Comparison of ENCODE assay signal across 28 cellular contexts in the genomic region with DNA sequence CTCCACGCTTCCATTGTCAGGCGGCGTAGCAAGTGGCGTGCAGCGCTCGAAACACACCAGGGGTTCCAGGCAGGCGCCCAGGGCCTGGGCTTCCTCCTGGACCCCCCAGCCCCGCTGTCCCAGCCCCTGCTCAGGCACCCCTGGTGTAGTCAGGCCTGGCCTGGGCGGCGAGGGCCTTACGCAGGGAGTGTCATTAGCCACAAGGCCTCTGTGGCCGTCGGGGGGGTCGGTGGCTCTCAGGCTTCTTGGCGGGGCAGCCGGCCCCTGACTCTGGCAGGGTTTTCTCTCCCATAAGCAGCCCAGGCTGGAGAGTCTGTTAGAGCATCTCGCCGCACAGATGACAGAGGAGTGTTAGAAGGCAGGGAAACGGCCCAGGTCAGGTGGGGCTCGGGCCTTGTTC.
"Had no signal": no experiment of that assay in that cellular context is flagged by ENCODE, and none has a peak within 500 bp of the region (broad histone marks: within the 10 kb centered on the region; RNA-seq: fewer than 3 reads in every experiment).

No MANE protein-coding gene starts in this region.

- H3K4me1 ChIP-seq: breast epithelium had no signal

- H3K27me3 Mint-ChIP-seq: activated CD4-positive, alpha-beta T cell treated with anti-CD3 and anti-CD28 coated beads, Interleukin-2, amount 10 ng/mL, durations not matched to agents 24 days and 14 days; activated CD8-positive, alpha-beta T cell treated with anti-CD3 and anti-CD28 coated beads for 36 hours; activated naive CD4-positive, alpha-beta T cell treated with anti-CD3 and anti-CD28 coated beads, Interleukin-2, amount 50 U/mL, for 24 hours; activated naive CD8-positive, alpha-beta T cell treated with anti-CD3 and anti-CD28 coated beads, Interleukin-2, amount 10 ng/mL, durations not matched to agents 7 days and 5 days; activated T-helper 17 cell treated with anti-CD3 and anti-CD28 coated beads, Interleukin-2, amount 50 U/mL, for 72 hours had no signal

- H3K36me3 ChIP-seq: breast epithelium had no signal

- H3K27ac ChIP-seq: ascending aorta, breast epithelium, Peyer's patch, RWPE1, WERI-Rb-1 had no signal

- ATAC-seq: activated T-helper 17 cell treated with anti-CD3 and anti-CD28 coated beads, Interleukin-2, amount 50 U/mL, for 72 hours; Right ventricle myocardium inferior had no signal

- H3K9me3 Mint-ChIP-seq: activated CD4-positive, alpha-beta T cell treated with anti-CD3 and anti-CD28 coated beads, Interleukin-2, amount 10 ng/mL, durations not matched to agents 24 days and 14 days; activated CD8-positive, alpha-beta T cell treated with anti-CD3 and anti-CD28 coated beads for 36 hours; activated naive CD4-positive, alpha-beta T cell treated with anti-CD3 and anti-CD28 coated beads, Interleukin-2, amount 50 U/mL, for 24 hours; activated naive CD8-positive, alpha-beta T cell treated with anti-CD3 and anti-CD28 coated beads, Interleukin-2, amount 10 ng/mL, durations not matched to agents 7 days and 5 days; activated T-cell treated with anti-CD3 and anti-CD28 coated beads, Interleukin-2, amount 50 U/mL, for 72 hours; activated T-helper 17 cell treated with anti-CD3 and anti-CD28 coated beads, Interleukin-2, amount 50 U/mL, for 72 hours had no signal

- H3K4me3 ChIP-seq: ascending aorta, breast epithelium, Peyer's patch had no signal

- H3K27me3 ChIP-seq: ascending aorta, breast epithelium, Peyer's patch had no signal

- H3K27ac Mint-ChIP-seq: activated CD4-positive, alpha-beta T cell treated with anti-CD3 and anti-CD28 coated beads, Interleukin-2, amount 10 ng/mL, durations not matched to agents 24 days and 14 days; activated CD8-positive, alpha-beta T cell treated with anti-CD3 and anti-CD28 coated beads for 36 hours; activated naive CD4-positive, alpha-beta T cell treated with anti-CD3 and anti-CD28 coated beads, Interleukin-2, amount 50 U/mL, for 24 hours; activated naive CD8-positive, alpha-beta T cell treated with anti-CD3 and anti-CD28 coated beads, Interleukin-2, amount 10 ng/mL, durations not matched to agents 7 days and 5 days; activated T-cell treated with anti-CD3 and anti-CD28 coated beads, Interleukin-2, amount 50 U/mL, for 72 hours; activated T-helper 17 cell treated with anti-CD3 and anti-CD28 coated beads, Interleukin-2, amount 50 U/mL, for 72 hours had no signal

- H3K9me3 ChIP-seq: ascending aorta, breast epithelium, Peyer's patch had no signal

- DNase-seq: activated CD4-positive, alpha-beta T cell treated with anti-CD3 and anti-CD28 coated beads, Interleukin-2, amount 10 ng/mL, durations not matched to agents 24 days and 14 days; activated CD4-positive, alpha-beta T cell treated with anti-CD3 and anti-CD28 coated beads, Interleukin-2, amount 50 U/mL, for 4 hours; activated effector memory CD4-positive, alpha-beta T cell treated with anti-CD3 and anti-CD28 coated beads, Interleukin-2, amount 50 U/mL, for 16 hours; activated naive CD4-positive, alpha-beta T cell; activated naive CD8-positive, alpha-beta T cell treated with anti-CD3 and anti-CD28 coated beads, Interleukin-2, amount 10 ng/mL, durations not matched to agents 7 days and 5 days; activated T-cell treated with anti-CD3 and anti-CD28 coated beads, Interleukin-2, amount 50 U/mL, for 1 hour; amygdala; cerebellar nuclear complex; Karpas-422; KBM-7; NCI-H1105; NCI-H1417 treated with DMSO at 0.1 percent for 48 hours; NCI-H187 treated with DMSO at 0.1 percent for 48 hours; NCI-H2081; NCI-H345; NCI-H524 treated with DMSO at 0.1 percent for 48 hours; PC-3; Peyer's patch; T1000; WERI-Rb-1 had no signal

- H3K4me1 Mint-ChIP-seq: activated CD4-positive, alpha-beta T cell treated with anti-CD3 and anti-CD28 coated beads, Interleukin-2, amount 10 ng/mL, durations not matched to agents 24 days and 14 days; activated naive CD4-positive, alpha-beta T cell treated with anti-CD3 and anti-CD28 coated beads, Interleukin-2, amount 50 U/mL, for 24 hours; activated naive CD8-positive, alpha-beta T cell treated with anti-CD3 and anti-CD28 coated beads, Interleukin-2, amount 10 ng/mL, durations not matched to agents 7 days and 5 days; activated T-helper 17 cell treated with anti-CD3 and anti-CD28 coated beads, Interleukin-2, amount 50 U/mL, for 72 hours had no signal

- H3K4me3 Mint-ChIP-seq: activated CD4-positive, alpha-beta T cell treated with anti-CD3 and anti-CD28 coated beads, Interleukin-2, amount 10 ng/mL, durations not matched to agents 24 days and 14 days; activated CD8-positive, alpha-beta T cell treated with anti-CD3 and anti-CD28 coated beads for 36 hours; activated naive CD4-positive, alpha-beta T cell treated with anti-CD3 and anti-CD28 coated beads, Interleukin-2, amount 50 U/mL, for 24 hours; activated naive CD8-positive, alpha-beta T cell treated with anti-CD3 and anti-CD28 coated beads, Interleukin-2, amount 10 ng/mL, durations not matched to agents 7 days and 5 days; activated T-cell treated with anti-CD3 and anti-CD28 coated beads, Interleukin-2, amount 50 U/mL, for 72 hours; activated T-helper 17 cell treated with anti-CD3 and anti-CD28 coated beads, Interleukin-2, amount 50 U/mL, for 72 hours had no signal
